In the genomic region with DNA sequence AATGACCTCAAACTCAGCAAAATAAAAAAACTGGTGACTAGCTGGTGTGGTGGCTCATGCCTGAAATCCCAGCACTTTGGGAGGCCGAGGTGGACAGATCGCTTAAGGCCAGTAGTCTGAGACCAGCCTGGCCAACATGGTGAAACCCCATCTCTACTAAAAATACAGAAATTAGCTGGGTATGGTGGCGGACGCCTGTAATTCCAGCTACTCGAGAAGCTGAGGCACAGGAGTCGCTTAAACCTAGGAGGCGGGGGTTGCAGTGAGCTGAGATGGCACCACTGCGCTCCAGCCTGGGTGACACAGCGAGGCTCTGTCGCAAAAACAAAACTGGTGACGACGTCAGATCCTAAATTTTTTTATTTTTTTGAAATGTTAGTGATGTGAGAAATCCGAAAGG, we compare ENCODE assay signal across 11 cellular contexts.
A peak's percentile ranks its signal among the peaks of the same experiment; 100 is the strongest.
DNase-seq lines count a peak whose midpoint lies in the region; ATAC-seq and TF ChIP-seq lines count a peak whose summit lies in the region.
"Had no signal": no experiment of that assay in that cellular context is flagged by ENCODE, and none has a peak within 500 bp of the region (broad histone marks: within the 10 kb centered on the region; RNA-seq: fewer than 3 reads in every experiment).

No MANE protein-coding gene starts in this region.

- no peaks in the 10 kb centered on the region for H4K20me1 ChIP-seq in BLaER1 treated with 17β-estradiol and CSF1 and Interleukin-3, amounts not matched to agents 10 nM and 100 nM

- H3K4me3 ChIP-seq in BLaER1 treated with 17β-estradiol and CSF1 and Interleukin-3, amounts not matched to agents 10 nM and 100 nM: no peak overlapping the region
- H3K4me3 ChIP-seq in RWPE2 (ENCODE audit: severe bottlenecking) (no peak overlapping the region), heart right ventricle (no peak overlapping the region), rectal smooth muscle tissue (ENCODE audit: low read length) (no peak overlapping the region)

- H3K27ac ChIP-seq in BLaER1 treated with 17β-estradiol and CSF1 and Interleukin-3, amounts not matched to agents 10 nM and 100 nM: peak overlapping the region; percentile 59 to 87 (median 81); a peak in 19 of 22 replicates
- peak overlapping the region; percentile 75 for H3K27ac ChIP-seq in RWPE2 (ENCODE audit: poor library complexity, severe bottlenecking)
- peak overlapping the region; percentile 44 to 88 (median 79) for H3K27ac ChIP-seq in heart right ventricle
- peak overlapping the region; percentile 81 for H3K27ac ChIP-seq in rectal smooth muscle tissue (ENCODE audit: low read depth, low read length)

- TF ChIP-seq CTCF in RWPE2 (IDR thresholded peaks at IDR 0.05; ENCODE audit: poor library complexity, severe bottlenecking) (no peak), heart right ventricle (IDR thresholded peaks at IDR 0.05) (no peak)

- DNase-seq in RWPE2 (ENCODE audit: low spot score) (no peak), heart right ventricle (no peak), NCI-H524 (lab: John Stamatoyannopoulos, UW) (no peak), GM19240 (ENCODE audit: insufficient read length, low spot score) (no peak)
- DNase-seq in activated CD4-positive, alpha-beta T cell treated with anti-CD3 and anti-CD28 coated beads for 48 hours: no peak
- DNase-seq: Karpas-422, occipital lobe, SW 1271 had no signal

- no peak for ATAC-seq in RWPE2 (ENCODE audit: low read depth)
- no peak for ATAC-seq in heart right ventricle
- no peak for ATAC-seq in HG02884 (IDR thresholded peaks at IDR 0.05; ENCODE audit: unreplicated experiment)

- WGBS in heart right ventricle, 2 donors: 93 to 97% methylated on average over 13 of the region's 13 CpGs

- intact Hi-C loops in heart right ventricle (cut with DNase I): loop anchor here in 3 of 10 donors (2.0 to 5.0 kb wide), 2 partner anchors 84 to 86 kb away; no protein-coding TSS in a partner anchor

- H3K27me3 ChIP-seq in BLaER1 treated with 17β-estradiol and CSF1 and Interleukin-3, amounts not matched to agents 10 nM and 100 nM: no peaks in the 10 kb centered on the region
- H3K27me3 ChIP-seq in RWPE2 (ENCODE audit: insufficient read depth, poor library complexity, severe bottlenecking): no peaks in the 10 kb centered on the region
- no peaks in the 10 kb centered on the region for H3K27me3 ChIP-seq in heart right ventricle
- no peaks in the 10 kb centered on the region for H3K27me3 ChIP-seq in rectal smooth muscle tissue (ENCODE audit: control insufficient read depth, insufficient read depth, low read length)

- H3K9me3 ChIP-seq in BLaER1 treated with 17β-estradiol and CSF1 and Interleukin-3, amounts not matched to agents 10 nM and 100 nM (replicated peaks in 1 of 11): no peaks in the 10 kb centered on the region
- H3K9me3 ChIP-seq in RWPE2 (ENCODE audit: severe bottlenecking): no peaks in the 10 kb centered on the region
- H3K9me3 ChIP-seq in heart right ventricle: no peaks in the 10 kb centered on the region

- H3K9ac ChIP-seq in BLaER1 treated with 17β-estradiol and CSF1 and Interleukin-3, amounts not matched to agents 10 nM and 100 nM: peak overlapping the region in 10 of 11 experiments; percentile 54 to 77 (median 72); a peak in 12 of 22 replicates
- H3K9ac ChIP-seq in rectal smooth muscle tissue (ENCODE audit: low read length): no peak overlapping the region

- H3K36me3 ChIP-seq in BLaER1 treated with 17β-estradiol and CSF1 and Interleukin-3, amounts not matched to agents 10 nM and 100 nM: no peaks in the 10 kb centered on the region
- no peaks in the 10 kb centered on the region for H3K36me3 ChIP-seq in RWPE2 (ENCODE audit: low read depth)
- H3K36me3 ChIP-seq in heart right ventricle: no peaks in the 10 kb centered on the region
- no peaks in the 10 kb centered on the region for H3K36me3 ChIP-seq in rectal smooth muscle tissue (ENCODE audit: control insufficient read depth, insufficient read depth, low read length)

- H3K4me1 ChIP-seq in BLaER1 treated with 17β-estradiol and CSF1 and Interleukin-3, amounts not matched to agents 10 nM and 100 nM: peaks cover 79 to 94% (median 80%) of the 10 kb centered on the region in 10 experiments
- peaks cover 45% of the 10 kb centered on the region for H3K4me1 ChIP-seq in RWPE2 (ENCODE audit: insufficient read depth, poor library complexity, severe bottlenecking)
- H3K4me1 ChIP-seq in heart right ventricle: peaks cover 24 to 65% (median 48%) of the 10 kb centered on the region in 9 donors
- H3K4me1 ChIP-seq in rectal smooth muscle tissue (ENCODE audit: control insufficient read depth, insufficient read depth, low read length): peaks cover 25% of the 10 kb centered on the region

- peak overlapping the region; percentile 75 to 93 (median 86) for H3K4me2 ChIP-seq in BLaER1 treated with 17β-estradiol and CSF1 and Interleukin-3, amounts not matched to agents 10 nM and 100 nM
